ENCODE assay signal across 1 cellular context in the genomic region with DNA sequence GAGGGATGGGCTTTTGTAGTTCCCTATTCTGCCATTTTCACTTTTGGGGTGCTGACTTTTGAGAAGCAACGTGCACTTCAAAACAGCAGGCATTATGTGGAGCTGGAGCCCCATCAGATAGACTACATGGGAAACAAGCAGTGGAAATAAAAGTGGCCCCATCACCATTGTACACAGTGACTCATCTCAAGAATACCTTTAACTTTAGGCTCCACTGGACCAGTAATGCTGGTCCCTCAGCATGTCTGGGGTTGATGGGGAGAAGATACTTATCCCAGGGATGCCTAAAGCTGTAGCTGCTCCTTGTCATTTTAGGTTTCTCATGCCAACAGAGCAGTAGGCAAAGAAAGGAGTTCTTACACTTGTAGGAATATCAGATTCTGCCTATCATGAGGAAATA.
TF ChIP-seq lines count a peak whose summit lies in the region.

No MANE protein-coding gene starts in this region.

TF ChIP-seq in K562, 482 proteins besides CTCF, POLR2A, EP300 and RAD21 (continued from another document):
- TF ChIP-seq, protein P1, sequence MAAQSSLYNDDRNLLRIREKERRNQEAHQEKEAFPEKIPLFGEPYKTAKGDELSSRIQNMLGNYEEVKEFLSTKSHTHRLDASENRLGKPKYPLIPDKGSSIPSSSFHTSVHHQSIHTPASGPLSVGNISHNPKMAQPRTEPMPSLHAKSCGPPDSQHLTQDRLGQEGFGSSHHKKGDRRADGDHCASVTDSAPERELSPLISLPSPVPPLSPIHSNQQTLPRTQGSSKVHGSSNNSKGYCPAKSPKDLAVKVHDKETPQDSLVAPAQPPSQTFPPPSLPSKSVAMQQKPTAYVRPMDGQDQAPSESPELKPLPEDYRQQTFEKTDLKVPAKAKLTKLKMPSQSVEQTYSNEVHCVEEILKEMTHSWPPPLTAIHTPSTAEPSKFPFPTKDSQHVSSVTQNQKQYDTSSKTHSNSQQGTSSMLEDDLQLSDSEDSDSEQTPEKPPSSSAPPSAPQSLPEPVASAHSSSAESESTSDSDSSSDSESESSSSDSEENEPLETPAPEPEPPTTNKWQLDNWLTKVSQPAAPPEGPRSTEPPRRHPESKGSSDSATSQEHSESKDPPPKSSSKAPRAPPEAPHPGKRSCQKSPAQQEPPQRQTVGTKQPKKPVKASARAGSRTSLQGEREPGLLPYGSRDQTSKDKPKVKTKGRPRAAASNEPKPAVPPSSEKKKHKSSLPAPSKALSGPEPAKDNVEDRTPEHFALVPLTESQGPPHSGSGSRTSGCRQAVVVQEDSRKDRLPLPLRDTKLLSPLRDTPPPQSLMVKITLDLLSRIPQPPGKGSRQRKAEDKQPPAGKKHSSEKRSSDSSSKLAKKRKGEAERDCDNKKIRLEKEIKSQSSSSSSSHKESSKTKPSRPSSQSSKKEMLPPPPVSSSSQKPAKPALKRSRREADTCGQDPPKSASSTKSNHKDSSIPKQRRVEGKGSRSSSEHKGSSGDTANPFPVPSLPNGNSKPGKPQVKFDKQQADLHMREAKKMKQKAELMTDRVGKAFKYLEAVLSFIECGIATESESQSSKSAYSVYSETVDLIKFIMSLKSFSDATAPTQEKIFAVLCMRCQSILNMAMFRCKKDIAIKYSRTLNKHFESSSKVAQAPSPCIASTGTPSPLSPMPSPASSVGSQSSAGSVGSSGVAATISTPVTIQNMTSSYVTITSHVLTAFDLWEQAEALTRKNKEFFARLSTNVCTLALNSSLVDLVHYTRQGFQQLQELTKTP (IDR thresholded peaks at IDR 0.05; ENCODE audit: low read depth in 1 of 2, partially characterized antibody in 2 of 2): peak in 1 of 2 experiments; percentile 10
- TF ChIP-seq, protein P2, sequence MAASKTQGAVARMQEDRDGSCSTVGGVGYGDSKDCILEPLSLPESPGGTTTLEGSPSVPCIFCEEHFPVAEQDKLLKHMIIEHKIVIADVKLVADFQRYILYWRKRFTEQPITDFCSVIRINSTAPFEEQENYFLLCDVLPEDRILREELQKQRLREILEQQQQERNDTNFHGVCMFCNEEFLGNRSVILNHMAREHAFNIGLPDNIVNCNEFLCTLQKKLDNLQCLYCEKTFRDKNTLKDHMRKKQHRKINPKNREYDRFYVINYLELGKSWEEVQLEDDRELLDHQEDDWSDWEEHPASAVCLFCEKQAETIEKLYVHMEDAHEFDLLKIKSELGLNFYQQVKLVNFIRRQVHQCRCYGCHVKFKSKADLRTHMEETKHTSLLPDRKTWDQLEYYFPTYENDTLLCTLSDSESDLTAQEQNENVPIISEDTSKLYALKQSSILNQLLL (CRISPR knock-in tag; IDR thresholded peaks at IDR 0.05; ENCODE audit: borderline replicate concordance): no peak
- TF ChIP-seq HIVEP1 (CRISPR knock-in tag; IDR thresholded peaks at IDR 0.05): no peak
- TF ChIP-seq ZNF699 (CRISPR knock-in tag; IDR thresholded peaks at IDR 0.05; ENCODE audit: insufficient replicate concordance): no peak
